In the genomic region with DNA sequence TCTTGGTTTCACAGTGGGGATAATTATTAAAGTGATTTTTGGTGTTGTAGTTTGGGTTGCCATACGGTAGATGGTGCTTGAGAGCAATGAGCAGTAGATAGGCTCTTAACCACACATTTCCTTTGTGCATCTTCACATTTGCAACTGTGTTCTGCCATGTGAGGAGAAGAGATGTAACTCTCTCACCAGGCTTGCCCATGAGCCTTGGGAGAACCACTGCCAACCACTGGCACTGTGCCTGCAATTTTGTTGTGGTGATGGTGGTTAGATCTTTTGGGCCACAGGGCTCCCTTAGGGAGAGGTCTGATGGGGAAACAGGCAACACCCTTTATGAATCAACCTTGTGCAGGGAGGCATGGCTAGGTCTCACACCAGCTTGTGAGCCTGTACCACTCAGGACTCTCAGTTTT, we compare ENCODE assay signal across 10 cellular contexts.
A peak's percentile ranks its signal among the peaks of the same experiment; 100 is the strongest.
DNase-seq lines count a peak whose midpoint lies in the region; ATAC-seq and TF ChIP-seq lines count a peak whose summit lies in the region.
"Had no signal": no experiment of that assay in that cellular context is flagged by ENCODE, and none has a peak within 500 bp of the region (broad histone marks: within the 10 kb centered on the region; RNA-seq: fewer than 3 reads in every experiment).

No MANE protein-coding gene starts in this region.

- peak overlapping the region; percentile 0 for H3K27ac Mint-ChIP-seq in activated naive CD8-positive, alpha-beta T cell treated with anti-CD3 and anti-CD28 coated beads, Interleukin-2, amount 10 ng/mL, durations not matched to agents 7 days and 5 days
- no peak overlapping the region for H3K27ac Mint-ChIP-seq in activated naive CD8-positive, alpha-beta T cell treated with anti-CD3 and anti-CD28 coated beads for 36 hours
- no peak overlapping the region for H3K27ac Mint-ChIP-seq in activated B cell treated with CpG ODN at 0.5 μM for 24 hours
- H3K27ac Mint-ChIP-seq in stimulated activated effector memory CD8-positive, alpha-beta T cell treated with anti-CD3 and anti-CD28 coated beads, Interleukin-12 subunit alpha, Interleukin-12 subunit beta, amount 100 ng/mL, for 72 hours, result no peak overlapping the region

- no peaks in the 10 kb centered on the region for H3K27me3 ChIP-seq in uterus

- H3K9me3 Mint-ChIP-seq in activated naive CD8-positive, alpha-beta T cell treated with anti-CD3 and anti-CD28 coated beads, Interleukin-2, amount 10 ng/mL, durations not matched to agents 7 days and 5 days, result peaks cover 19% of the 10 kb centered on the region
- H3K9me3 Mint-ChIP-seq in activated naive CD8-positive, alpha-beta T cell treated with anti-CD3 and anti-CD28 coated beads for 36 hours, result peaks cover 30% of the 10 kb centered on the region
- H3K9me3 Mint-ChIP-seq in activated B cell treated with CpG ODN at 0.5 μM for 24 hours, result peaks cover 42% of the 10 kb centered on the region
- H3K9me3 Mint-ChIP-seq in stimulated activated effector memory CD8-positive, alpha-beta T cell treated with anti-CD3 and anti-CD28 coated beads, Interleukin-12 subunit alpha, Interleukin-12 subunit beta, amount 100 ng/mL, for 72 hours, result peaks cover 14% of the 10 kb centered on the region

- TF ChIP-seq CTCF in activated B cell treated with CpG ODN at 0.5 μM for 24 hours (IDR thresholded peaks at IDR 0.05) (no peak), uterus (IDR thresholded peaks at IDR 0.05) (no peak)

- DNase-seq in activated naive CD8-positive, alpha-beta T cell treated with anti-CD3 and anti-CD28 coated beads, Interleukin-2, amount 10 ng/mL, durations not matched to agents 7 days and 5 days, result no peak
- DNase-seq in activated naive CD8-positive, alpha-beta T cell treated with anti-CD3 and anti-CD28 coated beads for 36 hours, result no peak
- DNase-seq in activated B cell treated with CpG ODN at 0.5 μM for 24 hours (no peak), NCI-H2196 treated with DMSO at 0.1 percent for 48 hours (lab: John Stamatoyannopoulos, UW; ENCODE audit: unreplicated experiment) (no peak), uterus (no peak)
- no peak for DNase-seq in stimulated activated effector memory CD8-positive, alpha-beta T cell treated with anti-CD3 and anti-CD28 coated beads, Interleukin-12 subunit alpha, Interleukin-12 subunit beta, amount 100 ng/mL, for 72 hours (ENCODE audit: low spot score in 2 of 2)
- DNase-seq: activated CD4-positive, CD25-positive, alpha-beta regulatory T cell treated with anti-CD3 and anti-CD28 coated beads, Interleukin-2, amount 50 U/mL, for 72 hours; head of caudate nucleus had no signal

- no peak overlapping the region for H3K4me3 Mint-ChIP-seq in activated naive CD8-positive, alpha-beta T cell treated with anti-CD3 and anti-CD28 coated beads, Interleukin-2, amount 10 ng/mL, durations not matched to agents 7 days and 5 days
- no peak overlapping the region for H3K4me3 Mint-ChIP-seq in activated naive CD8-positive, alpha-beta T cell treated with anti-CD3 and anti-CD28 coated beads for 36 hours
- no peak overlapping the region for H3K4me3 Mint-ChIP-seq in activated B cell treated with CpG ODN at 0.5 μM for 24 hours
- no peak overlapping the region for H3K4me3 Mint-ChIP-seq in stimulated activated effector memory CD8-positive, alpha-beta T cell treated with anti-CD3 and anti-CD28 coated beads, Interleukin-12 subunit alpha, Interleukin-12 subunit beta, amount 100 ng/mL, for 72 hours

- TF ChIP-seq POLR2A in uterus (IDR thresholded peaks at IDR 0.05), result no peak

- no peaks in the 10 kb centered on the region for H3K27me3 Mint-ChIP-seq in activated naive CD8-positive, alpha-beta T cell treated with anti-CD3 and anti-CD28 coated beads, Interleukin-2, amount 10 ng/mL, durations not matched to agents 7 days and 5 days
- H3K27me3 Mint-ChIP-seq in activated naive CD8-positive, alpha-beta T cell treated with anti-CD3 and anti-CD28 coated beads for 36 hours, result no peaks in the 10 kb centered on the region
- H3K27me3 Mint-ChIP-seq in activated B cell treated with CpG ODN at 0.5 μM for 24 hours, result no peaks in the 10 kb centered on the region

- peaks cover 0 to 4% of the 10 kb centered on the region in 2 donors for H3K36me3 ChIP-seq in uterus

- POLR2A ChIA-PET in activated naive CD8-positive, alpha-beta T cell treated with anti-CD3 and anti-CD28 coated beads, Interleukin-2, amount 10 ng/mL, durations not matched to agents 7 days and 5 days (lab: Charles Lee), result no interaction called here
- POLR2A ChIA-PET in activated B cell treated with CpG ODN at 0.5 μM for 24 hours (lab: Charles Lee), result no interaction called here

- CTCF ChIA-PET in activated B cell treated with CpG ODN at 0.5 μM for 24 hours (lab: Charles Lee), result no interaction called here

- no peak for ATAC-seq in activated naive CD8-positive, alpha-beta T cell treated with anti-CD3 and anti-CD28 coated beads, Interleukin-2, amount 10 ng/mL, durations not matched to agents 7 days and 5 days (ENCODE audit: low read depth)
- ATAC-seq in HG02981 (IDR thresholded peaks at IDR 0.05; ENCODE audit: unreplicated experiment) (peak; percentile 68), activated B cell treated with CpG ODN at 0.5 μM for 24 hours (ENCODE audit: low read depth) (peak; percentile 57), GM18502 (IDR thresholded peaks at IDR 0.05; ENCODE audit: poor library complexity, unreplicated experiment) (no peak)
- peak; percentile 63 for ATAC-seq in stimulated activated effector memory CD8-positive, alpha-beta T cell treated with anti-CD3 and anti-CD28 coated beads, Interleukin-12 subunit alpha, Interleukin-12 subunit beta, amount 100 ng/mL, for 72 hours

- peaks cover 0 to 18% of the 10 kb centered on the region in 2 donors for H3K9me3 ChIP-seq in uterus

- H3K4me3 ChIP-seq in uterus, result no peak overlapping the region

- peaks cover 7% of the 10 kb centered on the region for H3K36me3 Mint-ChIP-seq in activated naive CD8-positive, alpha-beta T cell treated with anti-CD3 and anti-CD28 coated beads, Interleukin-2, amount 10 ng/mL, durations not matched to agents 7 days and 5 days
- H3K36me3 Mint-ChIP-seq in activated naive CD8-positive, alpha-beta T cell treated with anti-CD3 and anti-CD28 coated beads for 36 hours, result peaks cover 36% of the 10 kb centered on the region
- peaks cover 47% of the 10 kb centered on the region for H3K36me3 Mint-ChIP-seq in activated B cell treated with CpG ODN at 0.5 μM for 24 hours (ENCODE audit: low read depth)
- H3K36me3 Mint-ChIP-seq in stimulated activated effector memory CD8-positive, alpha-beta T cell treated with anti-CD3 and anti-CD28 coated beads, Interleukin-12 subunit alpha, Interleukin-12 subunit beta, amount 100 ng/mL, for 72 hours, result no peaks in the 10 kb centered on the region

- H3K4me1 ChIP-seq in uterus, result no peaks in the 10 kb centered on the region

- H3K27ac ChIP-seq in uterus, result no peak overlapping the region

- peaks cover 7% of the 10 kb centered on the region for H3K4me1 Mint-ChIP-seq in activated naive CD8-positive, alpha-beta T cell treated with anti-CD3 and anti-CD28 coated beads, Interleukin-2, amount 10 ng/mL, durations not matched to agents 7 days and 5 days
- peaks cover 4% of the 10 kb centered on the region for H3K4me1 Mint-ChIP-seq in activated naive CD8-positive, alpha-beta T cell treated with anti-CD3 and anti-CD28 coated beads for 36 hours
- H3K4me1 Mint-ChIP-seq in activated B cell treated with CpG ODN at 0.5 μM for 24 hours, result peaks cover 4% of the 10 kb centered on the region
- H3K4me1 Mint-ChIP-seq in stimulated activated effector memory CD8-positive, alpha-beta T cell treated with anti-CD3 and anti-CD28 coated beads, Interleukin-12 subunit alpha, Interleukin-12 subunit beta, amount 100 ng/mL, for 72 hours, result peaks cover 13% of the 10 kb centered on the region

- intact Hi-C loops in activated B cell treated with CpG ODN at 0.5 μM for 24 hours (cut with micrococcal nuclease) (loop anchor here (5.0 kb wide), 1 partner anchor 502 kb away; no protein-coding TSS in a partner anchor), uterus (cut with DNase I; ENCODE audit: low total_unique reads) (no loop called here)

Comparison
In these comparisons a context has a peak if more than half of its experiments do, and no peak if none do; other contexts are left out.
1. ATAC-seq: peak in HG02981 (single experiment), activated B cell treated with CpG ODN at 0.5 μM for 24 hours (single experiment) and stimulated activated effector memory CD8-positive, alpha-beta T cell treated with anti-CD3 and anti-CD28 coated beads, Interleukin-12 subunit alpha, Interleukin-12 subunit beta, amount 100 ng/mL, for 72 hours (single experiment); none in activated naive CD8-positive, alpha-beta T cell treated with anti-CD3 and anti-CD28 coated beads, Interleukin-2, amount 10 ng/mL, durations not matched to agents 7 days and 5 days (single experiment) and GM18502 (single experiment).